Comparison of ENCODE assay signal across 18 cellular contexts in genomic region chr3:150626148-150626930, GRCh38.
"Had no signal": no experiment of that assay in that cellular context is flagged by ENCODE, and none has a peak within 500 bp of the region (broad histone marks: within the 10 kb centered on the region; RNA-seq: fewer than 3 reads in every experiment).

No MANE protein-coding gene starts in this region.

- ATAC-seq: body of pancreas, gastrocnemius medialis, left lobe of liver, psoas muscle, right cardiac atrium, upper lobe of right lung, WTC11 had no signal

- H3K27me3 Mint-ChIP-seq: activated naive CD8-positive, alpha-beta T cell had no signal

- H3K27me3 ChIP-seq: body of pancreas, dorsolateral prefrontal cortex, gastrocnemius medialis, upper lobe of right lung had no signal

- H3K4me3 Mint-ChIP-seq: activated naive CD8-positive, alpha-beta T cell; mesothelial cell of epicardium; neural crest cell; T-helper 2 cell treated with Interferon-gamma antibody and Interleukin-4, amounts not matched to agents 5 μg/mL and 100 μg/mL, for 36 hours; WTC11 had no signal

- H3K4me3 ChIP-seq: body of pancreas, dorsolateral prefrontal cortex, gastrocnemius medialis, psoas muscle, SK-N-MC, skin epidermis, upper lobe of right lung had no signal

- H3K9me3 Mint-ChIP-seq: mesothelial cell of epicardium; neural crest cell; T-helper 2 cell treated with Interferon-gamma antibody and Interleukin-4, amounts not matched to agents 5 μg/mL and 100 μg/mL, for 36 hours; WTC11 had no signal

- H3K4me1 ChIP-seq: body of pancreas, upper lobe of right lung had no signal

- H3K27ac Mint-ChIP-seq: activated naive CD8-positive, alpha-beta T cell; mesothelial cell of epicardium; T-helper 2 cell treated with Interferon-gamma antibody and Interleukin-4, amounts not matched to agents 5 μg/mL and 100 μg/mL, for 36 hours; WTC11 had no signal

- H3K9me3 ChIP-seq: body of pancreas, gastrocnemius medialis, psoas muscle, upper lobe of right lung had no signal

- H3K27ac ChIP-seq: body of pancreas, dorsolateral prefrontal cortex, psoas muscle, SK-N-MC, skin epidermis, upper lobe of right lung had no signal

- DNase-seq: activated CD4-positive, alpha-beta T cell treated with anti-CD3 and anti-CD28 coated beads, Interleukin-2, amount 50 U/mL, for 1 hour; activated effector memory CD4-positive, alpha-beta T cell treated with Interleukin-2 at 50 U/mL for 16 hours; body of pancreas; dorsolateral prefrontal cortex; gastrocnemius medialis; head of caudate nucleus; kidney; psoas muscle; right cardiac atrium; upper lobe of right lung had no signal
